ENCODE assay signal across 11 cellular contexts in the genomic region with DNA sequence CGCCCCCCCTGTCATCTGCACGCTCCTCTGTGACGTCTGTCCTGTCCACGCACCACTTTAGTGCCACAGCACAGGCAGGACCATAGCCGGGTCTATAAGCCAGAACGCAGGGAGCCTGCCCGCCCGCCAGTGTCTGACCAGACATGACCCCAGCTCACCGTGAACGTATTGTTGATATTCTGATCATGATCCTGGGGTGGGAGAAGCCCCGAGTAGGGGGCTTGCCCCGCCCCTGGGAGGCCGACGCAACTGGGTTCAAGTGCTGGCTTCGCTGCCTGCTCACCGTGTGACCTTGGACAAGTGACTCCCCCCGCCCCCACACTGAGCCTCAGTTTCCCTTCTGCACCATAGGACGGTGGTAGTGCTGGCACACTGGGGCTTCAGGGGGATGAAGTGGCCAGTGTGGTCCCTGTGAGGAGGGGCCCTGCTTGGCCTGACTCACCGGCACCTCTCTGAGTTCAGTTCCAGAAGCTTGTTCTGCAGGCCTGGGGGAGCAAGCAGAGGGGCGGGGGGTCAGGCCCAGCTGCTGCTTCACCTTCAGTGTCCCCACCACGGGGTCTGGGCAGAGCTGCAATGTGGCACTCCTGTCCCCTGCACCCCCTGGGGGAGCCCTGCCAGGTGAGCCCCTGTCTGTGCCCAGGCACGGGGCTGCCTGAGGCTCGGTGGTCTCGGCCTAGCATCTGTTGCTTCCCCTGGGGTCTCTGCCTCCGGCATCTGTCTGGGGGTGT. TPM values are rescaled to one million over a fixed set of nuclear protein-coding genes. Genes with fewer than 3 reads are reported as not detected.
"Had no signal": no experiment of that assay in that cellular context is flagged by ENCODE, and none has a peak within 500 bp of the region (broad histone marks: within the 10 kb centered on the region; RNA-seq: fewer than 3 reads in every experiment).

No MANE protein-coding gene starts in this region.

- H3K4me1 Mint-ChIP-seq: GM23338 had no signal

- H3K27ac Mint-ChIP-seq: GM23338 had no signal

- H3K9me3 Mint-ChIP-seq: GM23338 had no signal

- H3K9ac ChIP-seq: KMS-11 had no signal

- H3K36me3 ChIP-seq: HAP-1 had no signal

- H3K4me3 ChIP-seq: GM23338, HAP-1 had no signal

- H3K4me1 ChIP-seq: HAP-1 had no signal

- DNase-seq: IMR-90, Karpas-422, KBM-7 had no signal

- H3K4me2 ChIP-seq: GM23338, KMS-11 had no signal

- H3K9me3 ChIP-seq: HAP-1 had no signal

- H2AFZ ChIP-seq: GM23338 had no signal

- FAIRE-seq: H1, H54 had no signal

- H3K27ac ChIP-seq: HL-60, KMS-11 had no signal

- H3K4me3 Mint-ChIP-seq: GM23338 had no signal

- ATAC-seq: GM23338, HCT116 had no signal

RNA-seq across cellular contexts. Expression of a gene that starts 9.2 kb away (rescaled TPM):
- total RNA-seq: HT1080, IMR-90 had no signal
- polyA plus RNA-seq: IMR-90 had no signal

RNA-seq across cellular contexts. Expression of a gene that starts 57.6 kb away (rescaled TPM):
- total RNA-seq: HT1080, IMR-90 had no signal
- polyA plus RNA-seq: IMR-90 had no signal
